Comparison of ENCODE assay signal across 23 cellular contexts in genomic region chr2:213104903-213105202, GRCh38. TPM values are rescaled to one million over a fixed set of nuclear protein-coding genes. Genes with fewer than 3 reads are reported as not detected.
DNase-seq lines count a peak whose midpoint lies in the region; ATAC-seq and TF ChIP-seq lines count a peak whose summit lies in the region.
"Had no signal": no experiment of that assay in that cellular context is flagged by ENCODE, and none has a peak within 500 bp of the region (broad histone marks: within the 10 kb centered on the region; RNA-seq: fewer than 3 reads in every experiment).

No MANE protein-coding gene starts in this region.

- H3K9me2 ChIP-seq in OCI-LY1 (ENCODE audit: low read depth, low read length): no peaks in the 10 kb centered on the region

- peak overlapping the region; percentile 43 for H3K27ac Mint-ChIP-seq in T-helper 2 cell treated with Interferon-gamma antibody and Interleukin-4, amounts not matched to agents 5 μg/mL and 100 μg/mL, for 36 hours
- H3K27ac Mint-ChIP-seq in progenitor cell of endocrine pancreas: peak overlapping the region; percentile 15

- no peak overlapping the region for H3K9ac ChIP-seq in OCI-LY1 (ENCODE audit: low read length)

- H3K27me3 ChIP-seq in OCI-LY1 (ENCODE audit: insufficient read depth, low read length) (no peaks in the 10 kb centered on the region), esophagus squamous epithelium (no peaks in the 10 kb centered on the region)
- H3K27me3 ChIP-seq: esophagus muscularis mucosa, SJSA1, tibial nerve had no signal

- H3K36me3 Mint-ChIP-seq in T-helper 2 cell treated with Interferon-gamma antibody and Interleukin-4, amounts not matched to agents 5 μg/mL and 100 μg/mL, for 36 hours (ENCODE audit: low read depth): peaks cover 8% of the 10 kb centered on the region
- no peaks in the 10 kb centered on the region for H3K36me3 Mint-ChIP-seq in progenitor cell of endocrine pancreas (ENCODE audit: insufficient read depth)

- no peak for ATAC-seq in GM21717 (IDR thresholded peaks at IDR 0.05; ENCODE audit: unreplicated experiment)
- no peak for ATAC-seq in GM21529 (IDR thresholded peaks at IDR 0.05; ENCODE audit: unreplicated experiment)

- peaks cover 34% of the 10 kb centered on the region for H3K36me3 ChIP-seq in OCI-LY1 (ENCODE audit: insufficient read depth, low read length)
- H3K36me3 ChIP-seq in esophagus squamous epithelium: no peaks in the 10 kb centered on the region
- H3K36me3 ChIP-seq: BE2C, esophagus muscularis mucosa, SJSA1, tibial nerve had no signal

- intact Hi-C loops in esophagus squamous epithelium (cut with DNase I): no loop called here

- peaks cover 12% of the 10 kb centered on the region for H3K27me3 Mint-ChIP-seq in T-helper 2 cell treated with Interferon-gamma antibody and Interleukin-4, amounts not matched to agents 5 μg/mL and 100 μg/mL, for 36 hours (ENCODE audit: low read depth)
- H3K27me3 Mint-ChIP-seq in progenitor cell of endocrine pancreas: no peaks in the 10 kb centered on the region

- H3K4me2 ChIP-seq in OCI-LY1 (ENCODE audit: low read length): peak overlapping the region; percentile 13; the same call in 1 of the 2 replicates

- no peaks in the 10 kb centered on the region for H4K20me1 ChIP-seq in OCI-LY1 (ENCODE audit: insufficient read depth, low read length)

- no peak for DNase-seq in T-helper 2 cell treated with Interferon-gamma antibody and Interleukin-4, amounts not matched to agents 5 μg/mL and 100 μg/mL, for 36 hours (ENCODE audit: low spot score)
- no peak for DNase-seq in T-helper 2 cell
- DNase-seq in esophagus squamous epithelium (lab: John Stamatoyannopoulos, UW): no peak
- DNase-seq in progenitor cell of endocrine pancreas (ENCODE audit: low spot score, unreplicated experiment): no peak
- DNase-seq in stimulated activated CD4-positive, alpha-beta T cell treated with anti-CD3 and anti-CD28 coated beads, Interleukin-1b, Interleukin-23, amount 100 ng/mL, for 48 hours: no peak
- DNase-seq: activated gamma-delta T cell treated with Interleukin-2 at 50 U/mL for 16 hours; BE2C; dermis blood vessel endothelial cell; DMS 273 treated with DMSO at 0.1 percent for 48 hours; kidney; midbrain; NCI-H2029; NCI-H510A; nucleus accumbens; stimulated activated CD4-positive, alpha-beta T cell treated with anti-CD3 and anti-CD28 coated beads, Interleukin-4, amount 100 ng/mL, for 24 hours; stimulated activated CD8-positive, alpha-beta memory T cell treated with anti-CD3 and anti-CD28 coated beads, Interleukin-4, amount 100 ng/mL, for 48 hours had no signal

- peaks cover 97% of the 10 kb centered on the region for H3K4me1 ChIP-seq in OCI-LY1 (ENCODE audit: insufficient read depth, low read length, severe bottlenecking)
- peaks cover 0 to 49% (median 7%) of the 10 kb centered on the region in 3 donors for H3K4me1 ChIP-seq in esophagus squamous epithelium
- H3K4me1 ChIP-seq: BE2C, SJSA1 had no signal

- no peak overlapping the region for H2AFZ ChIP-seq in OCI-LY1 (ENCODE audit: low read length)

- H3K9me3 ChIP-seq in OCI-LY1 (ENCODE audit: low read length) (no peaks in the 10 kb centered on the region), esophagus squamous epithelium (no peaks in the 10 kb centered on the region)
- H3K9me3 ChIP-seq: BE2C, esophagus muscularis mucosa, SJSA1, tibial nerve had no signal

- no peak for TF ChIP-seq POLR2A in esophagus squamous epithelium (IDR thresholded peaks at IDR 0.05)

- H3K4me3 Mint-ChIP-seq in T-helper 2 cell treated with Interferon-gamma antibody and Interleukin-4, amounts not matched to agents 5 μg/mL and 100 μg/mL, for 36 hours: peak overlapping the region; percentile 66
- no peak overlapping the region for H3K4me3 Mint-ChIP-seq in progenitor cell of endocrine pancreas (ENCODE audit: low read depth)

- no peaks in the 10 kb centered on the region for H3F3A ChIP-seq in OCI-LY1 (ENCODE audit: insufficient read depth, low read length)

- peak overlapping the region; percentile 11 for H3K27ac ChIP-seq in OCI-LY1 (ENCODE audit: low read depth, low read length, poor library complexity, severe bottlenecking)
- peak overlapping the region in 3 of 4 donors; percentile 7 to 24 (median 15) for H3K27ac ChIP-seq in esophagus squamous epithelium
- H3K27ac ChIP-seq: 22Rv1, esophagus muscularis mucosa, SJSA1, tibial nerve had no signal

- H3K4me3 ChIP-seq in OCI-LY1 (ENCODE audit: low read depth, low read length, poor library complexity, severe bottlenecking) (no peak overlapping the region), esophagus squamous epithelium (no peak overlapping the region)
- H3K4me3 ChIP-seq: esophagus muscularis mucosa, SJSA1, tibial nerve had no signal

- H3K79me2 ChIP-seq in OCI-LY1 (ENCODE audit: insufficient read depth, low read length): peaks cover 100% of the 10 kb centered on the region

- H3K4me1 Mint-ChIP-seq in T-helper 2 cell treated with Interferon-gamma antibody and Interleukin-4, amounts not matched to agents 5 μg/mL and 100 μg/mL, for 36 hours (ENCODE audit: low read depth): peaks cover 29% of the 10 kb centered on the region
- H3K4me1 Mint-ChIP-seq in progenitor cell of endocrine pancreas (ENCODE audit: low read depth): peaks cover 17% of the 10 kb centered on the region

- TF ChIP-seq CTCF in OCI-LY1 (IDR thresholded peaks at IDR 0.05; ENCODE audit: low read length) (no peak), esophagus squamous epithelium (IDR thresholded peaks at IDR 0.05) (no peak), progenitor cell of endocrine pancreas (IDR thresholded peaks at IDR 0.05; ENCODE audit: unreplicated experiment) (no peak)

- H3K9me3 Mint-ChIP-seq in T-helper 2 cell treated with Interferon-gamma antibody and Interleukin-4, amounts not matched to agents 5 μg/mL and 100 μg/mL, for 36 hours: no peaks in the 10 kb centered on the region
- no peaks in the 10 kb centered on the region for H3K9me3 Mint-ChIP-seq in progenitor cell of endocrine pancreas (ENCODE audit: low read depth)

RNA-seq across cellular contexts. Expression of gene IKZF2, which starts 46.6 kb away (rescaled TPM):
- total RNA-seq in esophagus squamous epithelium (10 to 100 TPM; 44.1 to 96.1 (median 78.6) TPM), progenitor cell of endocrine pancreas (21.3 and 21.9 TPM in 2 replicates)
